Comparison of ENCODE assay signal across 7 cellular contexts in genomic region chr2:60342491-60342890, GRCh38.
DNase-seq lines count a peak whose midpoint lies in the region; ATAC-seq and TF ChIP-seq lines count a peak whose summit lies in the region.
"Not testable (repeated sequence)": the region's sequence is repeated elsewhere in the genome, so short reads cannot be mapped to it uniquely, and the experiment has no call there.

No MANE protein-coding gene starts in this region.

- not testable (repeated sequence) for H4K20me1 ChIP-seq in osteoblast (ENCODE audit: insufficient read depth, low read length)

- not testable (repeated sequence) for H3K27ac Mint-ChIP-seq in endodermal cell; osteocyte (ENCODE audit: unreplicated experiment)

- ATAC-seq in lung (ENCODE audit: insufficient read depth, low FRiP score): not testable (repeated sequence)

- not testable (repeated sequence) for TF ChIP-seq CTCF in endodermal cell (conservative IDR thresholded peaks at IDR 0.05); esophagus muscularis mucosa (IDR thresholded peaks at IDR 0.05); lung (IDR thresholded peaks at IDR 0.05; ENCODE audit: control extremely low read depth, extremely low read depth); osteoblast (IDR thresholded peaks at IDR 0.05; ENCODE audit: extremely low read depth, low read depth, low read length); osteocyte (IDR thresholded peaks at IDR 0.05); vagina (IDR thresholded peaks at IDR 0.05)

- intact Hi-C loops in esophagus muscularis mucosa (cut with DNase I); vagina (cut with DNase I): not testable (repeated sequence)

- H3K4me3 ChIP-seq in endodermal cell (ENCODE audit: low read length); esophagus muscularis mucosa; lung; osteoblast (ENCODE audit: insufficient read depth, low read length); vagina: not testable (repeated sequence)

- not testable (repeated sequence) for H3K4me2 ChIP-seq in osteoblast (ENCODE audit: insufficient read depth, low read length)

- not testable (repeated sequence) for H3K4me1 ChIP-seq in endodermal cell (ENCODE audit: control insufficient read depth, insufficient read depth, low read length); esophagus muscularis mucosa; lung (ENCODE audit: control insufficient read depth in 2 of 2, insufficient read depth in 2 of 2, low read length in 2 of 2); osteoblast (ENCODE audit: insufficient read depth, low read length); vagina

- DNase-seq in endodermal cell (peak; percentile 35), esophagus muscularis mucosa (ENCODE audit: extremely low spot score) (peak; percentile 90), islet precursor cell (peak; percentile 38), lung (ENCODE audit: low spot score) (peak; percentile 3), osteoblast (ENCODE audit: insufficient read length, low spot score, missing footprints) (peak; percentile 11), osteocyte (ENCODE audit: extremely low spot score, unreplicated experiment) (peak; percentile 72), vagina (ENCODE audit: extremely low spot score in 2 of 2) (peak; percentile 34 to 43)

- not testable (repeated sequence) for H3K36me3 Mint-ChIP-seq in endodermal cell (ENCODE audit: low read depth); osteocyte (ENCODE audit: unreplicated experiment)

- TF ChIP-seq POLR2A in esophagus muscularis mucosa (IDR thresholded peaks at IDR 0.05; ENCODE audit: low read depth); vagina (IDR thresholded peaks at IDR 0.05): not testable (repeated sequence)

- WGBS in endodermal cell (ENCODE audit: insufficient coverage in 1 of 2, insufficient read length in 1 of 2), 2 experiments: 83 to 94% methylated on average over 2 to 4 of the region's 4 CpGs
- WGBS in esophagus muscularis mucosa: 94% methylated on average over 4 of the region's 4 CpGs
- WGBS in lung, 2 donors: 97 to 99% methylated on average over 4 of the region's 4 CpGs

- not testable (repeated sequence) for H3K9me3 ChIP-seq in endodermal cell (ENCODE audit: control insufficient read depth, low read length); esophagus muscularis mucosa; lung (ENCODE audit: control insufficient read depth in 2 of 2, insufficient read depth in 1 of 2, low read length in 1 of 2); osteoblast (ENCODE audit: low read depth, low read length); vagina

- not testable (repeated sequence) for H3K27me3 ChIP-seq in endodermal cell (ENCODE audit: control insufficient read depth, insufficient read depth, low read length, poor library complexity, severe bottlenecking); esophagus muscularis mucosa; lung (ENCODE audit: control insufficient read depth, insufficient read depth); osteoblast (ENCODE audit: insufficient read depth, low read length); vagina

- not testable (repeated sequence) for H3K9ac ChIP-seq in endodermal cell (ENCODE audit: extremely low read depth, low read length, poor library complexity, severe bottlenecking)

- not testable (repeated sequence) for H2AFZ ChIP-seq in osteoblast (ENCODE audit: low read length)

- H3K27ac ChIP-seq in endodermal cell (ENCODE audit: low read depth, low read length); esophagus muscularis mucosa (replicated peaks in 1 of 4); lung (ENCODE audit: low read depth in 1 of 2, low read length in 1 of 2); osteoblast (ENCODE audit: low read depth, low read length); vagina: not testable (repeated sequence)

- H3K9me3 Mint-ChIP-seq in endodermal cell; osteocyte (ENCODE audit: unreplicated experiment): not testable (repeated sequence)

- not testable (repeated sequence) for H3K36me3 ChIP-seq in endodermal cell (ENCODE audit: control insufficient read depth, insufficient read depth, low read length); esophagus muscularis mucosa; lung (ENCODE audit: control insufficient read depth in 2 of 2, insufficient read depth in 2 of 2, low read length in 2 of 2); osteoblast (ENCODE audit: insufficient read depth, low read length); vagina

- not testable (repeated sequence) for H3K4me3 Mint-ChIP-seq in endodermal cell; osteocyte (ENCODE audit: unreplicated experiment)

- H3K79me2 ChIP-seq in osteoblast (ENCODE audit: insufficient read depth, low read length): not testable (repeated sequence)

- not testable (repeated sequence) for TF ChIP-seq EP300 in esophagus muscularis mucosa (IDR thresholded peaks at IDR 0.05)

- not testable (repeated sequence) for H3K4me1 Mint-ChIP-seq in endodermal cell; osteocyte (ENCODE audit: unreplicated experiment)

- H3K27me3 Mint-ChIP-seq in endodermal cell (ENCODE audit: insufficient read depth) (peaks cover 24% of the 10 kb centered on the region), osteocyte (ENCODE audit: unreplicated experiment) (peaks cover 12% of the 10 kb centered on the region)

Comparison
In these comparisons a context has a peak if more than half of its experiments do, and no peak if none do; other contexts are left out.
1. DNase-seq: peak in every context shown above with its lines; median percentile 90 in esophagus muscularis mucosa; 72 in osteocyte; 38 in vagina; 38 in islet precursor cell; 35 in endodermal cell; 11 in osteoblast; 3 in lung.